Comparison of ENCODE assay signal across 8 cellular contexts in genomic region chr1:66350001-66350547, GRCh38.
DNase-seq lines count a peak whose midpoint lies in the region; ATAC-seq and TF ChIP-seq lines count a peak whose summit lies in the region.

No MANE protein-coding gene starts in this region.

- 13 to 26% (median 19%) methylated on average over 6 of the region's 6 CpGs for WGBS in spleen, 5 donors

- no peak for DNase-seq in activated B cell treated with CpG ODN at 0.5 μM for 24 hours
- peak in 29 of 42 donors; percentile 13 to 80 (median 58) for DNase-seq in head of caudate nucleus
- peak; percentile 85 for DNase-seq in spleen
- no peak for DNase-seq in cerebellar nuclear complex (lab: John Stamatoyannopoulos, UW)
- no peak for DNase-seq in Caco-2

- H3K4me3 ChIP-seq in BLaER1, result no peak overlapping the region
- peak overlapping the region in 1 of 8 donors; percentile 36 for H3K4me3 ChIP-seq in spleen
- H3K4me3 ChIP-seq in Caco-2 (ENCODE audit: low read depth, low read length), result no peak overlapping the region

- intact Hi-C loops in activated B cell treated with CpG ODN at 0.5 μM for 24 hours (cut with micrococcal nuclease) (loop anchor here (1.0 to 2.0 kb wide), 2 partner anchors 9 to 15 kb away; no protein-coding TSS in a partner anchor), head of caudate nucleus (cut with DNase I) (loop anchor here (5.0 kb wide), 1 partner anchor 78 kb away; no protein-coding TSS in a partner anchor), spleen (cut with DNase I; ENCODE audit: low total_unique reads) (no loop called here), Caco-2 (cut with micrococcal nuclease; ENCODE audit: unreplicated experiment) (no loop called here)

- no peaks in the 10 kb centered on the region for H3K36me3 ChIP-seq in BLaER1
- peaks cover 0 to under 1% (median 0%) of the 10 kb centered on the region in 6 donors for H3K36me3 ChIP-seq in spleen
- no peaks in the 10 kb centered on the region for H3K36me3 ChIP-seq in Caco-2 (ENCODE audit: control insufficient read depth, insufficient read depth, low read length)

- no peak for TF ChIP-seq POLR2A in spleen (IDR thresholded peaks at IDR 0.05)

- H3K9me3 Mint-ChIP-seq in activated B cell treated with CpG ODN at 0.5 μM for 24 hours, result no peaks in the 10 kb centered on the region
- H3K9me3 Mint-ChIP-seq in Caco-2 (ENCODE audit: unreplicated experiment), result no peaks in the 10 kb centered on the region

- ATAC-seq in GM19463 (IDR thresholded peaks at IDR 0.05; ENCODE audit: unreplicated experiment), result peak; percentile 55
- peak; percentile 61 for ATAC-seq in HG03460 (IDR thresholded peaks at IDR 0.05; ENCODE audit: unreplicated experiment)
- ATAC-seq in activated B cell treated with CpG ODN at 0.5 μM for 24 hours (ENCODE audit: low read depth), result peak; percentile 80

- H3K4me3 Mint-ChIP-seq in activated B cell treated with CpG ODN at 0.5 μM for 24 hours, result peak overlapping the region; percentile 72
- no peak overlapping the region for H3K4me3 Mint-ChIP-seq in Caco-2 (ENCODE audit: unreplicated experiment)

- TF ChIP-seq CTCF in activated B cell treated with CpG ODN at 0.5 μM for 24 hours (IDR thresholded peaks at IDR 0.05) (no peak), spleen (IDR thresholded peaks at IDR 0.05 in 8 of 11, conservative IDR thresholded peaks at IDR 0.05 in 3 of 11) (no peak), Caco-2 (IDR thresholded peaks at IDR 0.05; ENCODE audit: insufficient read depth in 1 of 2, low read depth in 1 of 2, low read length in 1 of 2, severe bottlenecking in 1 of 2, unreplicated experiment in 1 of 2) (no peak)

- H3K4me1 Mint-ChIP-seq in activated B cell treated with CpG ODN at 0.5 μM for 24 hours (peaks cover 97% of the 10 kb centered on the region), Caco-2 (ENCODE audit: low read depth, unreplicated experiment) (no peaks in the 10 kb centered on the region)

- H4K20me1 ChIP-seq in BLaER1, result no peaks in the 10 kb centered on the region

- CTCF ChIA-PET in activated B cell treated with CpG ODN at 0.5 μM for 24 hours (lab: Charles Lee) (interaction anchor here (0.9 to 2.0 kb wide), 12 partner anchors 8 to 107 kb away, joined by 3 to 18 read pairs (median 4); no protein-coding TSS in a partner anchor), Caco-2 (lab: Charles Lee) (no interaction called here)

- H3K27me3 Mint-ChIP-seq in activated B cell treated with CpG ODN at 0.5 μM for 24 hours, result no peaks in the 10 kb centered on the region
- H3K27me3 Mint-ChIP-seq in Caco-2 (ENCODE audit: insufficient read depth, unreplicated experiment), result peaks cover 7% of the 10 kb centered on the region

- no peaks in the 10 kb centered on the region for H3K27me3 ChIP-seq in BLaER1
- H3K27me3 ChIP-seq in spleen (replicated peaks in 1 of 7), result no peaks in the 10 kb centered on the region
- H3K27me3 ChIP-seq in Caco-2 (replicated peaks; ENCODE audit: control insufficient read depth, insufficient read depth, low read length), result no peaks in the 10 kb centered on the region

- BruUV-seq in Caco-2 (replicated peaks; lab: Mats Ljungman, UMichigan), result no TSS peak

- H3K4me2 ChIP-seq in BLaER1, result peak overlapping the region; percentile 48; the same call in 1 of the 2 replicates

- POLR2A ChIA-PET in activated B cell treated with CpG ODN at 0.5 μM for 24 hours (lab: Charles Lee) (interaction anchor here (0.6 to 4.6 kb wide), 19 partner anchors 8 to 98 kb away, joined by 3 to 72 read pairs (median 6); no protein-coding TSS in a partner anchor), Caco-2 (lab: Charles Lee) (no interaction called here)

- H3K4me1 ChIP-seq in BLaER1 (peaks cover 20% of the 10 kb centered on the region), spleen (peaks cover 33 to 100% (median 94%) of the 10 kb centered on the region in 6 donors), Caco-2 (no peaks in the 10 kb centered on the region)

- H3K36me3 Mint-ChIP-seq in activated B cell treated with CpG ODN at 0.5 μM for 24 hours (ENCODE audit: low read depth) (peaks cover 62% of the 10 kb centered on the region), Caco-2 (ENCODE audit: insufficient read depth, unreplicated experiment) (no peaks in the 10 kb centered on the region)

- H3K9me3 ChIP-seq in BLaER1, result no peaks in the 10 kb centered on the region
- H3K9me3 ChIP-seq in spleen, result no peaks in the 10 kb centered on the region
- no peaks in the 10 kb centered on the region for H3K9me3 ChIP-seq in Caco-2

- H3K9ac ChIP-seq in BLaER1, result no peak overlapping the region

- H3K27ac Mint-ChIP-seq in activated B cell treated with CpG ODN at 0.5 μM for 24 hours (peak overlapping the region; percentile 89), Caco-2 (ENCODE audit: unreplicated experiment) (no peak overlapping the region)

- peak overlapping the region; percentile 35; the same call in 1 of the 2 replicates for H3K27ac ChIP-seq in BLaER1
- peak overlapping the region; percentile 37 to 85 (median 70) for H3K27ac ChIP-seq in spleen

Comparison
In these comparisons a context has a peak if more than half of its experiments do, and no peak if none do; other contexts are left out.
1. DNase-seq: peak in head of caudate nucleus (29 of 42) and spleen (single experiment); none in activated B cell treated with CpG ODN at 0.5 μM for 24 hours (single experiment), cerebellar nuclear complex (0 of 2) and Caco-2 (0 of 2).
2. intact Hi-C loops: an anchor here in activated B cell treated with CpG ODN at 0.5 μM for 24 hours (1.0 to 2.0 kb wide) and head of caudate nucleus (5.0 kb wide); none called in spleen and Caco-2.
3. Peak in every context shown above with its lines, with median percentiles within 50 percentile points of each other: ATAC-seq.